In genomic region chr19:15629003-15629880, GRCh38 we compare ENCODE assay signal across 8 cellular contexts. TPM values are rescaled to one million over a fixed set of nuclear protein-coding genes. Genes with fewer than 3 reads are reported as not detected.
A peak's percentile ranks its signal among the peaks of the same experiment; 100 is the strongest.
DNase-seq lines count a peak whose midpoint lies in the region; ATAC-seq and TF ChIP-seq lines count a peak whose summit lies in the region.

No MANE protein-coding gene starts in this region.

- no peak overlapping the region for H3K27ac Mint-ChIP-seq in T-helper 2 cell treated with Interferon-gamma antibody and Interleukin-4, amounts not matched to agents 5 μg/mL and 100 μg/mL, for 36 hours

- H3K9me3 Mint-ChIP-seq in T-helper 2 cell treated with Interferon-gamma antibody and Interleukin-4, amounts not matched to agents 5 μg/mL and 100 μg/mL, for 36 hours, result no peaks in the 10 kb centered on the region

- peaks cover 0 to 13% (median 5%) of the 10 kb centered on the region in 3 donors for H3K27me3 ChIP-seq in gastrocnemius medialis

- H3K4me3 Mint-ChIP-seq in T-helper 2 cell treated with Interferon-gamma antibody and Interleukin-4, amounts not matched to agents 5 μg/mL and 100 μg/mL, for 36 hours, result no peak overlapping the region

- no peaks in the 10 kb centered on the region for H3K4me1 Mint-ChIP-seq in T-helper 2 cell treated with Interferon-gamma antibody and Interleukin-4, amounts not matched to agents 5 μg/mL and 100 μg/mL, for 36 hours (ENCODE audit: low read depth)

- no peaks in the 10 kb centered on the region for H3K36me3 ChIP-seq in gastrocnemius medialis

- TF ChIP-seq CTCF in NB4 (IDR thresholded peaks at IDR 0.05; ENCODE audit: low read depth, low read length), result peak; percentile 86
- peak; percentile 55 to 79 (median 77) for TF ChIP-seq CTCF in gastrocnemius medialis (IDR thresholded peaks at IDR 0.05 in 4 of 5, conservative IDR thresholded peaks at IDR 0.05 in 1 of 5)

- no peak overlapping the region for H3K27ac ChIP-seq in gastrocnemius medialis

- H3K4me1 ChIP-seq in gastrocnemius medialis, result no peaks in the 10 kb centered on the region

- no peak for ATAC-seq in gastrocnemius medialis
- no peak for ATAC-seq in HG03342 (IDR thresholded peaks at IDR 0.05; ENCODE audit: unreplicated experiment)
- no peak for ATAC-seq in GM21619 (IDR thresholded peaks at IDR 0.05; ENCODE audit: unreplicated experiment)

- DNase-seq in GDM1 (lab: John Stamatoyannopoulos, UW) (peak; percentile 44), NB4 (ENCODE audit: low read depth) (peak; percentile 76), amygdala (lab: John Stamatoyannopoulos, UW) (peak in 48 of 56 donors; percentile 5 to 82 (median 46)), hepatic stellate cell (ENCODE audit: low spot score) (peak; percentile 75), gastrocnemius medialis (peak; percentile 11 to 17)
- DNase-seq in T-helper 2 cell treated with Interferon-gamma antibody and Interleukin-4, amounts not matched to agents 5 μg/mL and 100 μg/mL, for 36 hours (ENCODE audit: low spot score), result peak; percentile 73

- no peaks in the 10 kb centered on the region for H3K9me3 ChIP-seq in gastrocnemius medialis

- TF ChIP-seq POLR2A in NB4 (IDR thresholded peaks at IDR 0.05; ENCODE audit: extremely low read depth, insufficient read length) (no peak), gastrocnemius medialis (IDR thresholded peaks at IDR 0.05) (no peak)

- intact Hi-C loops in gastrocnemius medialis (cut with DNase I; ENCODE audit: low total_unique reads), result loop anchor here (2.0 kb wide), 1 partner anchor 554 kb away; no protein-coding TSS in a partner anchor

- no peaks in the 10 kb centered on the region for H3K36me3 Mint-ChIP-seq in T-helper 2 cell treated with Interferon-gamma antibody and Interleukin-4, amounts not matched to agents 5 μg/mL and 100 μg/mL, for 36 hours (ENCODE audit: low read depth)

- H3K27me3 Mint-ChIP-seq in T-helper 2 cell treated with Interferon-gamma antibody and Interleukin-4, amounts not matched to agents 5 μg/mL and 100 μg/mL, for 36 hours (ENCODE audit: low read depth), result no peaks in the 10 kb centered on the region

- H3K4me3 ChIP-seq in NB4 (ENCODE audit: low read depth, low read length) (no peak overlapping the region), gastrocnemius medialis (no peak overlapping the region)

- in situ Hi-C loops in gastrocnemius medialis (cut with MboI; ENCODE audit: low sequenced_read_pairs in 4 of 4), result loop anchor here in 1 of 4 donors (10.0 kb wide), 1 partner anchor 246 kb away; no protein-coding TSS in a partner anchor

RNA-seq across cellular contexts. Expression of gene CYP4F3, which starts 11.5 kb away (rescaled TPM):
- under 1 TPM in 3 of 4 donors, not detected in 1; 0.05 to 0.93 (median 0.68) TPM for total RNA-seq in gastrocnemius medialis

RNA-seq across cellular contexts. Expression of gene CYP4F8, which starts 14.2 kb away (rescaled TPM):
- not detected for total RNA-seq in gastrocnemius medialis

RNA-seq across cellular contexts. Expression of gene CYP4F12, which starts 43.6 kb away (rescaled TPM):
- 1 to 10 TPM in 3 of 4 donors, under 1 TPM in 1; 0.71 to 2.8 (median 1.3) TPM for total RNA-seq in gastrocnemius medialis

Comparison
In these comparisons a context has a peak if more than half of its experiments do, and no peak if none do; other contexts are left out.
1. DNase-seq: peak in every context shown above with its lines; median percentile 76 in NB4; 75 in hepatic stellate cell; 73 in T-helper 2 cell treated with Interferon-gamma antibody and Interleukin-4, amounts not matched to agents 5 μg/mL and 100 μg/mL, for 36 hours; 46 in amygdala; 44 in GDM1; 14 in gastrocnemius medialis.